Comparison of ENCODE assay signal across 10 cellular contexts in genomic region chr10:79147796-79148451, GRCh38.
DNase-seq lines count a peak whose midpoint lies in the region; ATAC-seq and TF ChIP-seq lines count a peak whose summit lies in the region.
"Had no signal": no experiment of that assay in that cellular context is flagged by ENCODE, and none has a peak within 500 bp of the region (broad histone marks: within the 10 kb centered on the region; RNA-seq: fewer than 3 reads in every experiment).

No MANE protein-coding gene starts in this region.

- TF ChIP-seq EP300 in tibial nerve (IDR thresholded peaks at IDR 0.05), result no peak

- H3K14ac ChIP-seq in trophoblast cell (ENCODE audit: low read length), result no peak overlapping the region

- no peak for ATAC-seq in body of pancreas
- no peak for ATAC-seq in activated CD4-positive, alpha-beta T cell treated with anti-CD3 and anti-CD28 coated beads for 36 hours
- ATAC-seq: activated T-cell treated with anti-CD3 and anti-CD28 coated beads, Interleukin-2, amount 50 U/mL, for 4 hours had no signal

- H3K27ac ChIP-seq in body of pancreas (peak overlapping the region; percentile 46 to 88 (median 80)), muscle layer of duodenum (ENCODE audit: low read length) (peak overlapping the region; percentile 82), tibial nerve (peak overlapping the region; percentile 77 to 97 (median 86)), trophoblast cell (ENCODE audit: low read depth, low read length) (no peak overlapping the region)

- H3K9me3 ChIP-seq in body of pancreas (no peaks in the 10 kb centered on the region), muscle layer of duodenum (ENCODE audit: control insufficient read depth in 1 of 2, low read length in 2 of 2) (no peaks in the 10 kb centered on the region), tibial nerve (no peaks in the 10 kb centered on the region), trophoblast cell (ENCODE audit: insufficient read depth, low read depth, low read length) (peaks cover 8% of the 10 kb centered on the region)

- H3K18ac ChIP-seq in trophoblast cell (ENCODE audit: low read length), result no peak overlapping the region

- H3K4me1 ChIP-seq in body of pancreas, result peaks cover 77% of the 10 kb centered on the region
- H3K4me1 ChIP-seq in muscle layer of duodenum (ENCODE audit: control insufficient read depth in 1 of 2, insufficient read depth in 2 of 2, low read length in 2 of 2), result peaks cover 59 to 75% of the 10 kb centered on the region in 2 donors
- H3K4me1 ChIP-seq in tibial nerve, result peaks cover 22 to 100% (median 94%) of the 10 kb centered on the region in 4 donors
- H3K4me1 ChIP-seq in trophoblast cell (ENCODE audit: control insufficient read depth in 1 of 2, insufficient read depth in 2 of 2, low read length in 2 of 2), result peaks cover 27 to 33% of the 10 kb centered on the region in 2 experiments

- no peak overlapping the region for H3K4me3 Mint-ChIP-seq in activated T-cell treated with anti-CD3 and anti-CD28 coated beads, Interleukin-2, amount 50 U/mL, for 24 hours
- no peak overlapping the region for H3K4me3 Mint-ChIP-seq in activated CD4-positive, alpha-beta T cell treated with anti-CD3 and anti-CD28 coated beads for 36 hours
- H3K4me3 Mint-ChIP-seq: activated T-cell treated with anti-CD3 and anti-CD28 coated beads, Interleukin-2, amount 50 U/mL, for 4 hours; memory B cell had no signal

- no peak overlapping the region for H3K23ac ChIP-seq in trophoblast cell (ENCODE audit: low read length)

- WGBS in body of pancreas, 2 donors, result 47 to 58% methylated on average over 5 to 7 of the region's 7 CpGs
- WGBS in tibial nerve, 2 donors, result 59 to 63% methylated on average over 5 to 7 of the region's 7 CpGs
- no CpG with 5 or more reads among the region's 7 CpGs for WGBS in trophoblast cell (ENCODE audit: extremely low coverage, insufficient coverage, insufficient read length)

- H3K27ac Mint-ChIP-seq in activated T-cell treated with anti-CD3 and anti-CD28 coated beads, Interleukin-2, amount 50 U/mL, for 24 hours, result peak overlapping the region; percentile 5
- no peak overlapping the region for H3K27ac Mint-ChIP-seq in activated CD4-positive, alpha-beta T cell treated with anti-CD3 and anti-CD28 coated beads for 36 hours
- H3K27ac Mint-ChIP-seq: memory B cell had no signal

- H3K27me3 Mint-ChIP-seq in activated T-cell treated with anti-CD3 and anti-CD28 coated beads, Interleukin-2, amount 50 U/mL, for 24 hours, result no peaks in the 10 kb centered on the region
- H3K27me3 Mint-ChIP-seq in activated CD4-positive, alpha-beta T cell treated with anti-CD3 and anti-CD28 coated beads for 36 hours, result no peaks in the 10 kb centered on the region

- H3K27me3 ChIP-seq in body of pancreas, result no peaks in the 10 kb centered on the region
- no peaks in the 10 kb centered on the region for H3K27me3 ChIP-seq in muscle layer of duodenum (ENCODE audit: low read depth, low read length)
- H3K27me3 ChIP-seq in tibial nerve, result no peaks in the 10 kb centered on the region
- H3K27me3 ChIP-seq in trophoblast cell (ENCODE audit: insufficient read depth, low read length), result no peaks in the 10 kb centered on the region

- no peaks in the 10 kb centered on the region for H3K36me3 Mint-ChIP-seq in activated T-cell treated with anti-CD3 and anti-CD28 coated beads, Interleukin-2, amount 50 U/mL, for 24 hours (ENCODE audit: low read depth)
- H3K36me3 Mint-ChIP-seq in activated CD4-positive, alpha-beta T cell treated with anti-CD3 and anti-CD28 coated beads for 36 hours (ENCODE audit: low read depth), result no peaks in the 10 kb centered on the region

- H2BK5ac ChIP-seq in trophoblast cell (ENCODE audit: low read depth, low read length, poor library complexity), result no peak overlapping the region

- H3K79me2 ChIP-seq in trophoblast cell (ENCODE audit: control insufficient read depth, insufficient read depth, low read length, poor library complexity), result peaks cover 2% of the 10 kb centered on the region

- H3K4me1 Mint-ChIP-seq in activated T-cell treated with anti-CD3 and anti-CD28 coated beads, Interleukin-2, amount 50 U/mL, for 24 hours (ENCODE audit: low read depth), result peaks cover 59% of the 10 kb centered on the region
- peaks cover 48% of the 10 kb centered on the region for H3K4me1 Mint-ChIP-seq in activated CD4-positive, alpha-beta T cell treated with anti-CD3 and anti-CD28 coated beads for 36 hours

- H3K79me1 ChIP-seq in trophoblast cell (ENCODE audit: low read length), result peaks cover 4% of the 10 kb centered on the region

- H3K4ac ChIP-seq in trophoblast cell (ENCODE audit: low read depth, low read length), result no peak overlapping the region

- H3K9ac ChIP-seq in trophoblast cell (ENCODE audit: low read length), result no peak overlapping the region

- no peaks in the 10 kb centered on the region for H3K9me3 Mint-ChIP-seq in activated T-cell treated with anti-CD3 and anti-CD28 coated beads, Interleukin-2, amount 50 U/mL, for 24 hours
- H3K9me3 Mint-ChIP-seq in activated CD4-positive, alpha-beta T cell treated with anti-CD3 and anti-CD28 coated beads for 36 hours (ENCODE audit: low read depth), result no peaks in the 10 kb centered on the region
- H3K9me3 Mint-ChIP-seq: activated T-cell treated with anti-CD3 and anti-CD28 coated beads, Interleukin-2, amount 50 U/mL, for 4 hours; memory B cell had no signal

- CTCF ChIA-PET in activated CD4-positive, alpha-beta T cell treated with anti-CD3 and anti-CD28 coated beads for 36 hours (lab: Charles Lee), result interaction anchor here (0.6 kb wide), 1 partner anchor 47 kb away, joined by 3 read pairs; no protein-coding TSS in a partner anchor

- DNase-seq in activated T-cell treated with anti-CD3 and anti-CD28 coated beads, Interleukin-2, amount 50 U/mL, for 24 hours, result no peak
- no peak for DNase-seq in activated T-cell treated with anti-CD3 and anti-CD28 coated beads for 4 hours
- DNase-seq in body of pancreas, result peak in 1 of 4 donors; percentile 43
- no peak for DNase-seq in tibial nerve (ENCODE audit: low spot score in 2 of 2)
- DNase-seq in trophoblast cell, result no peak
- DNase-seq in activated CD4-positive, alpha-beta T cell treated with anti-CD3 and anti-CD28 coated beads for 36 hours, result no peak
- DNase-seq in NCI-H187 treated with DMSO at 0.1 percent for 48 hours (lab: John Stamatoyannopoulos, UW), result no peak
- DNase-seq: activated T-cell treated with anti-CD3 and anti-CD28 coated beads, Interleukin-2, amount 50 U/mL, for 4 hours had no signal

- POLR2A ChIA-PET in activated CD4-positive, alpha-beta T cell treated with anti-CD3 and anti-CD28 coated beads for 36 hours (lab: Charles Lee), result no interaction called here

- H4K12ac ChIP-seq in trophoblast cell (ENCODE audit: low read depth, low read length), result no peak overlapping the region

- no peak for TF ChIP-seq POLR2A in body of pancreas (IDR thresholded peaks at IDR 0.05)
- TF ChIP-seq POLR2A in tibial nerve (IDR thresholded peaks at IDR 0.05), result no peak

- H4K91ac ChIP-seq in trophoblast cell (ENCODE audit: low read depth, low read length), result no peak overlapping the region

- H3K36me3 ChIP-seq in body of pancreas (replicated peaks in 1 of 2; ENCODE audit: insufficient read depth in 1 of 2, low read depth in 2 of 2) (no peaks in the 10 kb centered on the region), muscle layer of duodenum (ENCODE audit: control insufficient read depth in 1 of 2, insufficient read depth in 2 of 2, low read length in 2 of 2) (no peaks in the 10 kb centered on the region), tibial nerve (peaks cover 0 to 11% (median 0%) of the 10 kb centered on the region in 3 donors), trophoblast cell (ENCODE audit: control insufficient read depth in 1 of 2, insufficient read depth in 2 of 2, low read length in 2 of 2) (peaks cover 57 to 64% of the 10 kb centered on the region in 2 experiments)

- no peak overlapping the region for H3K4me3 ChIP-seq in body of pancreas
- no peak overlapping the region for H3K4me3 ChIP-seq in muscle layer of duodenum (ENCODE audit: low read depth in 1 of 2, low read length in 2 of 2)
- H3K4me3 ChIP-seq in tibial nerve, result no peak overlapping the region
- H3K4me3 ChIP-seq in trophoblast cell (ENCODE audit: low read depth, low read length), result no peak overlapping the region

- TF ChIP-seq CTCF in body of pancreas (IDR thresholded peaks at IDR 0.05), result no peak
- TF ChIP-seq CTCF in tibial nerve (IDR thresholded peaks at IDR 0.05), result no peak

- H2AFZ ChIP-seq in trophoblast cell (ENCODE audit: insufficient read depth, low read length, poor library complexity), result no peak overlapping the region

- H3K4me2 ChIP-seq in trophoblast cell (ENCODE audit: low read length), result no peak overlapping the region

- intact Hi-C loops in body of pancreas (cut with DNase I), result no loop called here
- intact Hi-C loops in activated CD4-positive, alpha-beta T cell treated with anti-CD3 and anti-CD28 coated beads for 36 hours (cut with DNase I, micrococcal nuclease), result no loop called here

- H2AK5ac ChIP-seq in trophoblast cell (ENCODE audit: low read length), result no peak overlapping the region

- no peak overlapping the region for H2BK120ac ChIP-seq in trophoblast cell (ENCODE audit: insufficient read depth, low read length, poor library complexity)

- no peak overlapping the region for H4K8ac ChIP-seq in trophoblast cell (ENCODE audit: low read depth, low read length)

- H2BK12ac ChIP-seq in trophoblast cell (ENCODE audit: low read length), result no peak overlapping the region
